In genomic region chr5:27598576-27598975, GRCh38 we compare ENCODE assay signal across 23 cellular contexts.
DNase-seq lines count a peak whose midpoint lies in the region; ATAC-seq and TF ChIP-seq lines count a peak whose summit lies in the region.
"Had no signal": no experiment of that assay in that cellular context is flagged by ENCODE, and none has a peak within 500 bp of the region (broad histone marks: within the 10 kb centered on the region; RNA-seq: fewer than 3 reads in every experiment).

No MANE protein-coding gene starts in this region.

- no peaks in the 10 kb centered on the region for H3K36me3 ChIP-seq in H7 (replicated peaks; ENCODE audit: control insufficient read depth, insufficient read depth, low read length)
- H3K36me3 ChIP-seq: heart left ventricle, thoracic aorta, uterus had no signal

- ATAC-seq in esophagus mucosa: no peak
- ATAC-seq: heart left ventricle, PC-3, psoas muscle had no signal

- no peaks in the 10 kb centered on the region for H3K27me3 ChIP-seq in H7 (ENCODE audit: control insufficient read depth, insufficient read depth, low read length)
- H3K27me3 ChIP-seq: dorsolateral prefrontal cortex, heart left ventricle, uterus had no signal

- H3K4me3 ChIP-seq in fibroblast of the aortic adventitia (ENCODE audit: low read depth, low read length): no peak overlapping the region
- H3K4me3 ChIP-seq in H7 (ENCODE audit: insufficient read depth, low read depth, low read length): no peak overlapping the region
- H3K4me3 ChIP-seq: dorsolateral prefrontal cortex, GM23248, heart left ventricle, psoas muscle, thoracic aorta, uterus had no signal

- no peak for TF ChIP-seq CTCF in fibroblast of the aortic adventitia (IDR thresholded peaks at IDR 0.05; ENCODE audit: insufficient read depth, low read length)

- DNase-seq in HS-5 (ENCODE audit: low read depth) (peak; percentile 10), amniotic epithelial cell (ENCODE audit: low read depth) (peak; percentile 72), fibroblast of the aortic adventitia (ENCODE audit: low read depth) (peak; percentile 34), non-pigmented ciliary epithelial cell (ENCODE audit: low read depth) (peak; percentile 20), H7 (no peak), NCI-H446 treated with DMSO at 0.1 percent for 48 hours (lab: John Stamatoyannopoulos, UW) (no peak)
- DNase-seq: activated CD4-positive, alpha-beta T cell treated with anti-CD3 and anti-CD28 coated beads for 4 hours; activated T-cell treated with anti-CD3 and anti-CD28 coated beads for 4 hours; aorta; Calu3; dorsolateral prefrontal cortex; GM23248; heart left ventricle; naive B cell; NCI-H2107; NCI-H510A treated with DMSO at 0.1 percent for 48 hours; occipital lobe; PC-3; psoas muscle; SHP77; uterus had no signal

Comparison
In these comparisons a context has a peak if more than half of its experiments do, and no peak if none do; other contexts are left out.
1. DNase-seq: peak in HS-5 (single experiment), amniotic epithelial cell (single experiment), fibroblast of the aortic adventitia (single experiment) and non-pigmented ciliary epithelial cell (single experiment); none in H7 (single experiment) and NCI-H446 treated with DMSO at 0.1 percent for 48 hours (single experiment).